8 cellular contexts compared by ENCODE assay signal in the genomic region with DNA sequence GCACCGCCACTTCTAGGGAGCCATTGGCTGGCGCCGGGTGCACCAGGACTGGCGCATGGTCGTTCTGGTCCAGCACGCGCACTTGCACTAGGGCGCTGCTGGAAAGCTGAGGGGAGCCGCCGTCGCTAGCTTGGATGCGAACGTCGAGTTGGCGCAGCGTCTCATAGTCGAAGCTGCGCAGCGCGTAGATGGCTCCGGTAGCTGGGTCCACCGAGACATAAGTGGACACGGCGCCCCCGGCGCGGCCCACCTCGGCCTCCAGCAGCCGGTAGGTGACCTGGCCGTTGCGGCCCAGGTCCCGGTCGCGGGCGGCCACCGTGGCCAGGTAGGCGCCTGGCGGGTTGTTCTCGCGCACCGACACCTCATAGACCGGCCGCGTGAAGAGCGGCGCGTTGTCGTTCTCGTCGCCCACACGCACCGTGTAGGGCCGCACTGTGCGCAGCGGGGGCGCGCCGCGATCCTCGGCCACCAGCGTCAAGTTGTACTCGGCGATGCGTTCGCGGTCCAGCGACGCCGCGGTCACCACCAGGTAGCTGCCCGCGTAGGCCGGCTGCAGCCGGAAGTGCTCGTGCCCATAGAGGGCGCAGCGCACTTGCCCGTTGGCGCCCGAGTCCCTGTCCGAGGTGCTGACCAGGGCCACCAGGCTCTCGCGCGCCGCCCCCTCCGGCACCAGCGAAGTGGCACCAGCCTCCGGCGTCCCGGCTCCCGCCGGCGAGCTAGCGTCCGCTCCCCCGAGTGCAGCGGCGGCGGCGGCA. TPM values are rescaled to one million over a fixed set of nuclear protein-coding genes. Genes with fewer than 3 reads are reported as not detected.
DNase-seq lines count a peak whose midpoint lies in the region; ATAC-seq and TF ChIP-seq lines count a peak whose summit lies in the region.

No MANE protein-coding gene starts in this region.

- intact Hi-C loops in activated T-helper 1 cell treated with anti-CD3 and anti-CD28 coated beads, Interleukin-12 subunit alpha, Interleukin-12 subunit beta, Interleukin-2, Interleukin-4 antibody, amounts not matched to agents 30 ng/mL and 10 ng/mL and 1 ng/mL, durations not matched to agents 14 hours and 24 hours and 36 hours (cut with micrococcal nuclease), result loop anchor here (10.0 kb wide), 1 partner anchor 182 kb away; no protein-coding TSS in a partner anchor
- intact Hi-C loops in left ventricle myocardium superior (cut with micrococcal nuclease), result no loop called here

- peaks cover 3% of the 10 kb centered on the region for H3K36me3 Mint-ChIP-seq in activated T-helper 1 cell treated with anti-CD3 and anti-CD28 coated beads, Interleukin-12 subunit alpha, Interleukin-12 subunit beta, Interleukin-2, Interleukin-4 antibody, amounts not matched to agents 30 ng/mL and 10 ng/mL and 1 ng/mL, durations not matched to agents 14 hours and 24 hours and 36 hours (ENCODE audit: low read depth)
- peaks cover 1% of the 10 kb centered on the region for H3K36me3 Mint-ChIP-seq in progenitor cell of endocrine pancreas (ENCODE audit: insufficient read depth)

- no peaks in the 10 kb centered on the region for H3K4me1 Mint-ChIP-seq in activated T-helper 1 cell treated with anti-CD3 and anti-CD28 coated beads, Interleukin-12 subunit alpha, Interleukin-12 subunit beta, Interleukin-2, Interleukin-4 antibody, amounts not matched to agents 30 ng/mL and 10 ng/mL and 1 ng/mL, durations not matched to agents 14 hours and 24 hours and 36 hours (ENCODE audit: low read depth)
- H3K4me1 Mint-ChIP-seq in progenitor cell of endocrine pancreas (ENCODE audit: low read depth), result peaks cover 11% of the 10 kb centered on the region

- ATAC-seq in left ventricle myocardium superior, result peak; percentile 69

- DNase-seq in GM13976 (ENCODE audit: low spot score) (peak; percentile 44), left ventricle myocardium superior (peak; percentile 69), progenitor cell of endocrine pancreas (ENCODE audit: low spot score, unreplicated experiment) (peak; percentile 90), COR-L47 (lab: John Stamatoyannopoulos, UW) (no peak), SK-N-DZ (ENCODE audit: low spot score) (no peak)
- peak; percentile 15 for DNase-seq in activated T-helper 1 cell treated with anti-CD3 and anti-CD28 coated beads, Interleukin-12 subunit alpha, Interleukin-12 subunit beta, Interleukin-2, Interleukin-4 antibody, amounts not matched to agents 30 ng/mL and 10 ng/mL and 1 ng/mL, durations not matched to agents 14 hours and 24 hours and 36 hours (ENCODE audit: low spot score)
- DNase-seq in effector CD8-positive, alpha-beta T cell (lab: John Stamatoyannopoulos, UW), result no peak
- no peak for DNase-seq in activated CD4-positive, CD25-positive, alpha-beta regulatory T cell (lab: John Stamatoyannopoulos, UW)

- TF ChIP-seq CTCF in GM13976 (IDR thresholded peaks at IDR 0.05; ENCODE audit: borderline replicate concordance, control extremely low read depth, extremely low read depth, insufficient read depth, missing control alignments), result peak; percentile 36
- peak; percentile 72 for TF ChIP-seq CTCF in progenitor cell of endocrine pancreas (IDR thresholded peaks at IDR 0.05; ENCODE audit: unreplicated experiment)

- H3K4me3 Mint-ChIP-seq in activated T-helper 1 cell treated with anti-CD3 and anti-CD28 coated beads, Interleukin-12 subunit alpha, Interleukin-12 subunit beta, Interleukin-2, Interleukin-4 antibody, amounts not matched to agents 30 ng/mL and 10 ng/mL and 1 ng/mL, durations not matched to agents 14 hours and 24 hours and 36 hours, result no peak overlapping the region
- peak overlapping the region; percentile 51 for H3K4me3 Mint-ChIP-seq in progenitor cell of endocrine pancreas (ENCODE audit: low read depth)

- in situ Hi-C loops in GM13976 (cut with MboI; ENCODE audit: low sequenced_read_pairs, unreplicated experiment), result no loop called here

- H3K27ac Mint-ChIP-seq in activated T-helper 1 cell treated with anti-CD3 and anti-CD28 coated beads, Interleukin-12 subunit alpha, Interleukin-12 subunit beta, Interleukin-2, Interleukin-4 antibody, amounts not matched to agents 30 ng/mL and 10 ng/mL and 1 ng/mL, durations not matched to agents 14 hours and 24 hours and 36 hours, result no peak overlapping the region
- H3K27ac Mint-ChIP-seq in progenitor cell of endocrine pancreas, result no peak overlapping the region

- H3K9me3 Mint-ChIP-seq in activated T-helper 1 cell treated with anti-CD3 and anti-CD28 coated beads, Interleukin-12 subunit alpha, Interleukin-12 subunit beta, Interleukin-2, Interleukin-4 antibody, amounts not matched to agents 30 ng/mL and 10 ng/mL and 1 ng/mL, durations not matched to agents 14 hours and 24 hours and 36 hours, result peaks cover 6% of the 10 kb centered on the region
- no peaks in the 10 kb centered on the region for H3K9me3 Mint-ChIP-seq in progenitor cell of endocrine pancreas (ENCODE audit: low read depth)

- peaks cover 46% of the 10 kb centered on the region for H3K27me3 Mint-ChIP-seq in activated T-helper 1 cell treated with anti-CD3 and anti-CD28 coated beads, Interleukin-12 subunit alpha, Interleukin-12 subunit beta, Interleukin-2, Interleukin-4 antibody, amounts not matched to agents 30 ng/mL and 10 ng/mL and 1 ng/mL, durations not matched to agents 14 hours and 24 hours and 36 hours (ENCODE audit: insufficient read depth)
- peaks cover 58% of the 10 kb centered on the region for H3K27me3 Mint-ChIP-seq in progenitor cell of endocrine pancreas

RNA-seq across cellular contexts. Expression of a gene that starts 1.7 kb away (rescaled TPM):
- total RNA-seq in activated T-helper 1 cell treated with anti-CD3 and anti-CD28 coated beads, Interleukin-12 subunit alpha, Interleukin-12 subunit beta, Interleukin-2, Interleukin-4 antibody, amounts not matched to agents 30 ng/mL and 10 ng/mL and 1 ng/mL, durations not matched to agents 14 hours and 24 hours and 36 hours, result not detected in 2 replicates
- total RNA-seq in left ventricle myocardium superior (not detected), progenitor cell of endocrine pancreas (0.17 and 0.42 TPM in 2 replicates)
- polyA plus RNA-seq in SK-N-DZ (2014; cell fraction: cytosol; rRNA removed), result not detected in 2 replicates
- not detected in 2 replicates for polyA plus RNA-seq in SK-N-DZ (2014; cell fraction: nucleus; rRNA removed)

Comparison
In these comparisons a context has a peak if more than half of its experiments do, and no peak if none do; other contexts are left out.
1. DNase-seq: peak in GM13976 (single experiment), activated T-helper 1 cell treated with anti-CD3 and anti-CD28 coated beads, Interleukin-12 subunit alpha, Interleukin-12 subunit beta, Interleukin-2, Interleukin-4 antibody, amounts not matched to agents 30 ng/mL and 10 ng/mL and 1 ng/mL, durations not matched to agents 14 hours and 24 hours and 36 hours (single experiment), left ventricle myocardium superior (single experiment) and progenitor cell of endocrine pancreas (single experiment); none in effector CD8-positive, alpha-beta T cell (single experiment), COR-L47 (single experiment), activated CD4-positive, CD25-positive, alpha-beta regulatory T cell (0 of 4) and SK-N-DZ (single experiment).